8 cellular contexts compared by ENCODE assay signal in the genomic region with DNA sequence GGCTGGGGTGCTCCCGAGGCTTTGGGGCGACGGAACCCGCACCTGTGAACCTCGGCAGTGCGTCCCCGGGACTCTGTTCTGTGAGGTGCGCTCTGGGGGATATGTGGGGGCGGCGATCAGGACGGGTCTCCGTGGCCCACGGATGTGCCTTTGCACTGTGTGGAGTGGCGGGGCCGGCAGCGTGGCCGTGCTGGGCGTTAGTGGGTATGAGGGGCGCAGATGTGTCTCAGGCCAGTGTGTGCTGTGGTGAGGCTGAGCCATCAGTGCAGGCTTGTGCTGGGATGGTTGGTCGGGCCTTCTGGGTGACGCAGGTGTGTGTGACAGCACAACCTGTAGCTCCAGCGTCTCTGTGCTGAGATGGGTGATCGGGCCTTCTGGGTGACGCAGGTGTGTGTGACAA. TPM values are rescaled to one million over a fixed set of nuclear protein-coding genes. Genes with fewer than 3 reads are reported as not detected.
DNase-seq lines count a peak whose midpoint lies in the region; ATAC-seq and TF ChIP-seq lines count a peak whose summit lies in the region.

No MANE protein-coding gene starts in this region.

- H3K4me3 ChIP-seq in lower lobe of right lung: peak overlapping the region; percentile 65
- H3K4me3 ChIP-seq in uterus: peak overlapping the region; percentile 41 to 53

- peaks cover 7% of the 10 kb centered on the region for H3K9me3 Mint-ChIP-seq in activated T-cell treated with anti-CD3 and anti-CD28 coated beads, Interleukin-2, amount 50 U/mL, for 4 hours
- H3K9me3 Mint-ChIP-seq in MCF 10A (ENCODE audit: unreplicated experiment): no peaks in the 10 kb centered on the region

- peak; percentile 11 to 12 for ATAC-seq in activated T-cell treated with anti-CD3 and anti-CD28 coated beads, Interleukin-2, amount 50 U/mL, for 4 hours
- ATAC-seq in lower lobe of right lung (peak; percentile 44 to 58), GM18873 (IDR thresholded peaks at IDR 0.05; ENCODE audit: low FRiP score, unreplicated experiment) (no peak)

- H3K4me1 ChIP-seq in lower lobe of right lung: peaks cover 5% of the 10 kb centered on the region
- H3K4me1 ChIP-seq in uterus: no peaks in the 10 kb centered on the region

- TF ChIP-seq POLR2A in uterus (IDR thresholded peaks at IDR 0.05): no peak

- peak overlapping the region; percentile 91 for H3K27ac Mint-ChIP-seq in MCF 10A (ENCODE audit: low read depth, unreplicated experiment)

- CTCF ChIA-PET in MCF 10A (lab: Yijun Ruan, JAX): no interaction called here

- TF ChIP-seq CTCF in MCF 10A (IDR thresholded peaks at IDR 0.05; ENCODE audit: unreplicated experiment) (no peak), lower lobe of right lung (IDR thresholded peaks at IDR 0.05) (no peak), uterus (IDR thresholded peaks at IDR 0.05) (no peak)

- peaks cover 36% of the 10 kb centered on the region for H3K36me3 Mint-ChIP-seq in activated T-cell treated with anti-CD3 and anti-CD28 coated beads, Interleukin-2, amount 50 U/mL, for 4 hours (ENCODE audit: insufficient read depth)
- peaks cover 13% of the 10 kb centered on the region for H3K36me3 Mint-ChIP-seq in MCF 10A (ENCODE audit: insufficient read depth, unreplicated experiment)

- no TSS peak for BruUV-seq in MCF 10A (replicated peaks; lab: Mats Ljungman, UMichigan)

- intact Hi-C loops in MCF 10A (cut with micrococcal nuclease): no loop called here
- intact Hi-C loops in lower lobe of right lung (cut with DNase I): no loop called here
- intact Hi-C loops in uterus (cut with DNase I; ENCODE audit: low total_unique reads): no loop called here

- H3K4me1 Mint-ChIP-seq in activated T-cell treated with anti-CD3 and anti-CD28 coated beads, Interleukin-2, amount 50 U/mL, for 4 hours (ENCODE audit: low read depth): peaks cover 29% of the 10 kb centered on the region
- H3K4me1 Mint-ChIP-seq in MCF 10A (ENCODE audit: insufficient read depth, unreplicated experiment): peaks cover 4% of the 10 kb centered on the region

- H3K36me3 ChIP-seq in lower lobe of right lung (peaks cover 25% of the 10 kb centered on the region), uterus (no peaks in the 10 kb centered on the region)

- DNase-seq in activated T-cell treated with anti-CD3 and anti-CD28 coated beads, Interleukin-2, amount 50 U/mL, for 4 hours: no peak
- no peak for DNase-seq in activated T-cell treated with anti-CD3 and anti-CD28 coated beads, Interleukin-2, amount 50 U/mL, for 48 hours
- no peak for DNase-seq in MCF 10A (ENCODE audit: unreplicated experiment)
- DNase-seq in lower lobe of right lung: no peak
- DNase-seq in uterus: no peak
- DNase-seq in NCI-H1105 treated with DMSO at 0.1 percent for 48 hours (lab: John Stamatoyannopoulos, UW): no peak
- no peak for DNase-seq in NCI-H1930 (lab: John Stamatoyannopoulos, UW)

- H3K27ac ChIP-seq in lower lobe of right lung: peak overlapping the region; percentile 90
- H3K27ac ChIP-seq in uterus: peak overlapping the region; percentile 86 to 92

- H3K27me3 Mint-ChIP-seq in activated T-cell treated with anti-CD3 and anti-CD28 coated beads, Interleukin-2, amount 50 U/mL, for 4 hours (ENCODE audit: low read depth): no peaks in the 10 kb centered on the region
- no peaks in the 10 kb centered on the region for H3K27me3 Mint-ChIP-seq in MCF 10A (ENCODE audit: insufficient read depth, unreplicated experiment)

- H3K9me3 ChIP-seq in lower lobe of right lung (no peaks in the 10 kb centered on the region), uterus (no peaks in the 10 kb centered on the region)

- no peaks in the 10 kb centered on the region for H3K27me3 ChIP-seq in lower lobe of right lung (ENCODE audit: low read depth)
- H3K27me3 ChIP-seq in uterus: no peaks in the 10 kb centered on the region

- peak overlapping the region; percentile 92 for H3K4me3 Mint-ChIP-seq in activated T-cell treated with anti-CD3 and anti-CD28 coated beads, Interleukin-2, amount 50 U/mL, for 4 hours
- H3K4me3 Mint-ChIP-seq in MCF 10A (ENCODE audit: unreplicated experiment): peak overlapping the region; percentile 91

- POLR2A ChIA-PET in MCF 10A (lab: Yijun Ruan, JAX): interaction anchor here (0.6 to 1.0 kb wide), 4 partner anchors 17 to 556 kb away, joined by 3 to 7 read pairs (median 4); a partner anchor contains a TSS

RNA-seq across cellular contexts. Expression of a gene that starts 16.9 kb away (rescaled TPM):
- total RNA-seq in activated T-cell treated with anti-CD3 and anti-CD28 coated beads, Interleukin-2, amount 50 U/mL, for 4 hours: 10 to 100 TPM; 15.4 to 17.6 (median 15.7) TPM
- 5.8 and 7.7 TPM in 2 replicates for total RNA-seq in MCF 10A (2022)
- total RNA-seq in lower lobe of right lung: 36.6 TPM
- 10 to 100 TPM in 3 of 4 donors, 1 to 10 TPM in 1; 9.4 to 39.0 (median 17.0) TPM for total RNA-seq in uterus
